ENCODE assay signal across 8 cellular contexts in the genomic region with DNA sequence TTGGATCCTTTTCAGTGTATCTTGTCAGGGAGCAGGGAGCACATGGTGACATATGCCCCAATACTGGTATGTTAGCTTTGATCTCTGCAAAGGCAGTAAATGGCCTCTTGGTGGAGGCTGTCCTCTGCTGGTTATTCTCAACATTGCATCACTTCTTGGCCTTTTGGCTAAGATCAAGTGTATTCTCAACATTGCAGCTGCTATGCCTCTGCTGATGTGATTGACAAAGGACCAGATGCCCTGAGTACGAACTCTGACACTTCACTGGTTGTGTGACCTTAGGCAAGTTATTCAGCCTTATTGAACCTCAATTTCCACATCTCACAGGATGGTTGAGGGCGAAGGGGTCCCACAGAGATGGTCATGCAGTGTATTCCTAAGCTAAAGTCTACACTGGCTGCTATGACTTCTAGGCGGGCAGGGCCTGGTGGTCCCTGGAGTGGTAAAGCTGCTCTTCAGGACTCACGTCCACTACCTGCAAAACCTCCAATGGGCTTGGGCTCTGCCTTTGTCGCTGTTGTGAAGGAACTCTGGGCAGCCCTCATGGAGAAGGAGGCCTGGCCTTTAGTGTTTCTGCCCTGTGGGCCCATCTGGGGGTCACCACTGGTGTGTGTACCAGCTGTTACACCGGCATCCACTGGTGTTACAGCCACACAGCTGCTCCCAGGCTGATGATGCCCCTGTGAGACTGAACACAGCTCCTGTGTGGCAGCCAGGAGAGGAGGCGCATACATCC.
A peak's percentile ranks its signal among the peaks of the same experiment; 100 is the strongest.
DNase-seq lines count a peak whose midpoint lies in the region; ATAC-seq, FAIRE-seq and TF ChIP-seq lines count a peak whose summit lies in the region.

No MANE protein-coding gene starts in this region.

- POLR2A ChIA-PET in K562 (lab: Yijun Ruan, JAX), result interaction anchor here (0.5 to 1.6 kb wide), 4 partner anchors 9 to 185 kb away, joined by 3 to 6 read pairs (median 4); no protein-coding TSS in a partner anchor

- H3K27me3 ChIP-seq in K562 (ENCODE audit: control insufficient read depth in 2 of 2, insufficient read depth in 2 of 2, low read length in 2 of 2) (peaks cover 12 to 15% of the 10 kb centered on the region in 2 experiments; a peak in 4 of 5 replicates), iPS-20b (ENCODE audit: insufficient read depth, low read length) (no peaks in the 10 kb centered on the region), spleen (replicated peaks in 1 of 7) (no peaks in the 10 kb centered on the region)

- intact Hi-C loops in K562 (cut with micrococcal nuclease) (loop anchor here (1.0 to 5.0 kb wide), 5 partner anchors 31 to 507 kb away; no protein-coding TSS in a partner anchor), spleen (cut with DNase I; ENCODE audit: low total_unique reads) (no loop called here)

- no peaks in the 10 kb centered on the region for H3K36me3 ChIP-seq in K562 (ENCODE audit: control insufficient read depth, insufficient read depth, low read length)
- H3K36me3 ChIP-seq in iPS-20b (ENCODE audit: insufficient read depth, low read depth, low read length), result no peaks in the 10 kb centered on the region
- no peaks in the 10 kb centered on the region for H3K36me3 ChIP-seq in spleen

- H3K27ac ChIP-seq in K562 (ENCODE audit: extremely low read depth, low read depth, low read length) (no peak overlapping the region), iPS-20b (ENCODE audit: low read length) (no peak overlapping the region), spleen (no peak overlapping the region)

- DNase-seq in GM03348 (ENCODE audit: low spot score) (peak; percentile 77), HFF-Myc (ENCODE audit: extremely low read depth, low read depth) (peak; percentile 81), NCI-H1417 (lab: John Stamatoyannopoulos, UW) (peak; percentile 58 to 88 (median 88)), SK-N-DZ (ENCODE audit: low spot score) (peak; percentile 67), K562 (ENCODE audit: extremely low read depth in 1 of 4, low spot score in 3 of 4) (peak; percentile 42 to 75 (median 50)), spleen (no peak), GOT3 (lab: John Stamatoyannopoulos, UW) (no peak)

- no peak overlapping the region for H3K9ac ChIP-seq in K562 (ENCODE audit: insufficient read depth in 1 of 2, low read depth in 2 of 2, low read length in 2 of 2)
- H3K9ac ChIP-seq in iPS-20b (ENCODE audit: low read depth, low read length), result peak overlapping the region; percentile 7; the same call in 1 of the 2 replicates

- TF ChIP-seq POLR2A in K562 (conservative IDR thresholded peaks at IDR 0.05) (no peak), spleen (IDR thresholded peaks at IDR 0.05) (no peak)

- H3K9me3 ChIP-seq in K562 (replicated peaks; ENCODE audit: control insufficient read depth, insufficient read depth, low read depth, low read length), result no peaks in the 10 kb centered on the region; the same call in 1 of the 2 replicates
- H3K9me3 ChIP-seq in iPS-20b (ENCODE audit: insufficient read depth, low read depth, low read length), result no peaks in the 10 kb centered on the region
- no peaks in the 10 kb centered on the region for H3K9me3 ChIP-seq in spleen

- TF ChIP-seq CTCF in HFF-Myc (IDR thresholded peaks at IDR 0.05; ENCODE audit: low read depth, low read length, missing control alignments) (peak; percentile 98), K562 (IDR thresholded peaks at IDR 0.05 in 2 of 3, conservative IDR thresholded peaks at IDR 0.05 in 1 of 3; ENCODE audit: insufficient read depth in 2 of 3, low read depth in 1 of 3, low read length in 3 of 3) (peak; percentile 88 to 96 (median 91)), spleen (IDR thresholded peaks at IDR 0.05 in 8 of 11, conservative IDR thresholded peaks at IDR 0.05 in 3 of 11) (peak; percentile 74 to 98 (median 87))

- CTCF ChIA-PET in K562 (lab: Yijun Ruan, JAX; ENCODE audit: low intra/inter-chr PET ratio), result interaction anchor here (0.7 to 3.0 kb wide), 6 partner anchors 183 to 510 kb away, joined by 4 to 41 read pairs (median 9); no protein-coding TSS in a partner anchor

- no peaks in the 10 kb centered on the region for H3K9me1 ChIP-seq in K562 (ENCODE audit: control insufficient read depth, insufficient read depth, low read length)

- peak; percentile 99 to 100 for TF ChIP-seq RAD21 in K562 (CRISPR knock-in tag; conservative IDR thresholded peaks at IDR 0.05 in 1 of 2, IDR thresholded peaks at IDR 0.05 in 1 of 2)

- FAIRE-seq in K562 (lab: Jason Lieb, UNC), result peak; percentile 95

- 40% methylated on average over 7 of the region's 7 CpGs for WGBS in K562 (ENCODE audit: insufficient coverage, low coverage, missing lambda C conversion rate)
- 70 to 86% (median 80%) methylated on average over 7 of the region's 7 CpGs for WGBS in spleen, 5 donors

- ATAC-seq in K562, result peak; percentile 89

- H3K79me2 ChIP-seq in K562 (ENCODE audit: control insufficient read depth, insufficient read depth, low read length), result no peaks in the 10 kb centered on the region

- no peak overlapping the region for H3K4me2 ChIP-seq in K562 (ENCODE audit: insufficient read depth, low read length)

- no peaks in the 10 kb centered on the region for H4K20me1 ChIP-seq in K562 (replicated peaks; ENCODE audit: control insufficient read depth, insufficient read depth, low read length)

- H3K4me1 ChIP-seq in K562 (replicated peaks in 1 of 2; ENCODE audit: control insufficient read depth in 2 of 2, insufficient read depth in 2 of 2, low read length in 2 of 2), result peaks cover 0 to 15% of the 10 kb centered on the region in 2 experiments; a peak in 3 of 5 replicates
- H3K4me1 ChIP-seq in iPS-20b (ENCODE audit: insufficient read depth, low read length), result peaks cover 19% of the 10 kb centered on the region
- H3K4me1 ChIP-seq in spleen, result peaks cover 17 to 52% (median 30%) of the 10 kb centered on the region in 6 donors

- H2AFZ ChIP-seq in K562 (ENCODE audit: low read depth, low read length), result no peak overlapping the region

- no TSS peak for BruUV-seq in K562 (replicated peaks; lab: Mats Ljungman, UMichigan)

- H3K4me3 ChIP-seq in HFF-Myc (replicated peaks; ENCODE audit: low read depth, low read length), result no peak overlapping the region
- no peak overlapping the region for H3K4me3 ChIP-seq in K562
- no peak overlapping the region for H3K4me3 ChIP-seq in iPS-20b (ENCODE audit: low read length)
- no peak overlapping the region for H3K4me3 ChIP-seq in spleen

- in situ Hi-C loops in K562 (cut with MboI), result loop anchor here (10.0 kb wide), 1 partner anchor 369 kb away; a partner anchor contains a TSS

- no peak for TF ChIP-seq EP300 in K562 (IDR thresholded peaks at IDR 0.05; ENCODE audit: low read length)

TF ChIP-seq in K562, 482 proteins besides CTCF, POLR2A, EP300 and RAD21 (continues in another document):
- 0 out of 2 replicates have a peak, but pooled peaks have one; percentile 13 for TF ChIP-seq TEAD4 (IDR thresholded peaks at IDR 0.05; ENCODE audit: low read length)
- no peak for TF ChIP-seq TEAD4 (CRISPR knock-in tag; IDR thresholded peaks at IDR 0.05; ENCODE audit: borderline replicate concordance)
- TF ChIP-seq MIER1 (IDR thresholded peaks at IDR 0.05; ENCODE audit: low read depth), result no peak
- no peak; a peak in 1 of 4 replicates for TF ChIP-seq TRIM24 (IDR thresholded peaks at IDR 0.05)
- no peak for TF ChIP-seq ZNF507 (tag; conservative IDR thresholded peaks at IDR 0.05)
- no peak for TF ChIP-seq CCAR2 (IDR thresholded peaks at IDR 0.05; ENCODE audit: low read depth, low read length)
- peak; percentile 83; the same call in 1 of the 2 replicates for TF ChIP-seq ARID2 (IDR thresholded peaks at IDR 0.05)
- no peak for TF ChIP-seq FOS (IDR thresholded peaks at IDR 0.05; ENCODE audit: extremely low read depth, insufficient read length)
- peak; percentile 35; the same call in 1 of the 2 replicates for TF ChIP-seq LCOR (CRISPR knock-in tag; IDR thresholded peaks at IDR 0.05)
- TF ChIP-seq, protein P1, sequence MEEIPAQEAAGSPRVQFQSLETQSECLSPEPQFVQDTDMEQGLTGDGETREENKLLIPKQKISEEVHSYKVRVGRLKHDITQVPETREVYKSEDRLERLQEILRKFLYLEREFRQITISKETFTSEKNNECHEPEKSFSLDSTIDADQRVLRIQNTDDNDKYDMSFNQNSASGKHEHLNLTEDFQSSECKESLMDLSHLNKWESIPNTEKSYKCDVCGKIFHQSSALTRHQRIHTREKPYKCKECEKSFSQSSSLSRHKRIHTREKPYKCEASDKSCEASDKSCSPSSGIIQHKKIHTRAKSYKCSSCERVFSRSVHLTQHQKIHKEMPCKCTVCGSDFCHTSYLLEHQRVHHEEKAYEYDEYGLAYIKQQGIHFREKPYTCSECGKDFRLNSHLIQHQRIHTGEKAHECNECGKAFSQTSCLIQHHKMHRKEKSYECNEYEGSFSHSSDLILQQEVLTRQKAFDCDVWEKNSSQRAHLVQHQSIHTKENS (CRISPR knock-in tag; IDR thresholded peaks at IDR 0.05), result no peak
- no peak for TF ChIP-seq NR1H2 (CRISPR knock-in tag; IDR thresholded peaks at IDR 0.05)
- peak; percentile 97 for TF ChIP-seq SMC3 (conservative IDR thresholded peaks at IDR 0.05; ENCODE audit: insufficient read depth, low read depth, low read length)
- peak; percentile 61; the same call in 1 of the 2 replicates for TF ChIP-seq KLF16 (IDR thresholded peaks at IDR 0.05)
- TF ChIP-seq MBD2 (IDR thresholded peaks at IDR 0.05; ENCODE audit: borderline replicate concordance, low read depth), result no peak
- no peak for TF ChIP-seq ZNF408 (CRISPR knock-in tag; IDR thresholded peaks at IDR 0.05; ENCODE audit: low read depth)
- TF ChIP-seq CC2D1A (IDR thresholded peaks at IDR 0.05), result peak; percentile 50; the same call in 1 of the 2 replicates
- no peak for TF ChIP-seq L3MBTL2 (IDR thresholded peaks at IDR 0.05)
- TF ChIP-seq, protein P2, sequence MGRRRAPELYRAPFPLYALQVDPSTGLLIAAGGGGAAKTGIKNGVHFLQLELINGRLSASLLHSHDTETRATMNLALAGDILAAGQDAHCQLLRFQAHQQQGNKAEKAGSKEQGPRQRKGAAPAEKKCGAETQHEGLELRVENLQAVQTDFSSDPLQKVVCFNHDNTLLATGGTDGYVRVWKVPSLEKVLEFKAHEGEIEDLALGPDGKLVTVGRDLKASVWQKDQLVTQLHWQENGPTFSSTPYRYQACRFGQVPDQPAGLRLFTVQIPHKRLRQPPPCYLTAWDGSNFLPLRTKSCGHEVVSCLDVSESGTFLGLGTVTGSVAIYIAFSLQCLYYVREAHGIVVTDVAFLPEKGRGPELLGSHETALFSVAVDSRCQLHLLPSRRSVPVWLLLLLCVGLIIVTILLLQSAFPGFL (CRISPR knock-in tag; IDR thresholded peaks at IDR 0.05), result no peak
- TF ChIP-seq HDAC2 (IDR thresholded peaks at IDR 0.05), result no peak
- peak; percentile 73 for TF ChIP-seq LEF1 (IDR thresholded peaks at IDR 0.05)
- TF ChIP-seq GABPB1 (CRISPR knock-in tag; IDR thresholded peaks at IDR 0.05), result peak; percentile 32; the same call in 1 of the 2 replicates
- TF ChIP-seq MAFG (tag; conservative IDR thresholded peaks at IDR 0.05), result no peak
- TF ChIP-seq, protein P3, sequence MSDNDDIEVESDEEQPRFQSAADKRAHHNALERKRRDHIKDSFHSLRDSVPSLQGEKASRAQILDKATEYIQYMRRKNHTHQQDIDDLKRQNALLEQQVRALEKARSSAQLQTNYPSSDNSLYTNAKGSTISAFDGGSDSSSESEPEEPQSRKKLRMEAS (CRISPR knock-in tag; IDR thresholded peaks at IDR 0.05), result no peak

Comparison
In these comparisons a context has a peak if more than half of its experiments do, and no peak if none do; other contexts are left out.
1. DNase-seq: peak in GM03348 (single experiment), HFF-Myc (single experiment), NCI-H1417 (3 of 3), SK-N-DZ (single experiment) and K562 (4 of 4); none in spleen (single experiment) and GOT3 (single experiment).
2. Peak in every context shown above with its lines, with median percentiles within 50 percentile points of each other: CTCF ChIP-seq.